ENCODE assay signal across 1 cellular context in genomic region chr12:53414756-53415417, GRCh38.
TF ChIP-seq lines count a peak whose summit lies in the region.

No MANE protein-coding gene starts in this region.

TF ChIP-seq in GM23338, 12 proteins besides CTCF, POLR2A, EP300 and RAD21 (continued from another document):
- TF ChIP-seq ZNF462 (CRISPR knock-in tag; IDR thresholded peaks at IDR 0.05): no peak
- no peak for TF ChIP-seq EZH2 (IDR thresholded peaks at IDR 0.05; ENCODE audit: low read depth, unreplicated experiment)
- no peak for TF ChIP-seq ZNF114 (CRISPR knock-in tag; IDR thresholded peaks at IDR 0.05)
- TF ChIP-seq ZNF331 (CRISPR knock-in tag; IDR thresholded peaks at IDR 0.05; ENCODE audit: low read depth): no peak
- TF ChIP-seq CREB1 (CRISPR knock-in tag; IDR thresholded peaks at IDR 0.05; ENCODE audit: low read depth): no peak
TF ChIP-seq in GM23338: peak in this region for 0.
